20 cellular contexts compared by ENCODE assay signal in genomic region chr17:82092094-82092586, GRCh38. TPM values are rescaled to one million over a fixed set of nuclear protein-coding genes. Genes with fewer than 3 reads are reported as not detected.
DNase-seq lines count a peak whose midpoint lies in the region; ATAC-seq, FAIRE-seq and TF ChIP-seq lines count a peak whose summit lies in the region.
"Had no signal": no experiment of that assay in that cellular context is flagged by ENCODE, and none has a peak within 500 bp of the region (broad histone marks: within the 10 kb centered on the region; RNA-seq: fewer than 3 reads in every experiment).

No MANE protein-coding gene starts in this region.

- H3K27me3 ChIP-seq in right cardiac atrium (ENCODE audit: control insufficient read depth, insufficient read depth) = no peaks in the 10 kb centered on the region
- H3K27me3 ChIP-seq: BLaER1, SJSA1 had no signal

- DNase-seq in stimulated activated CD4-positive, alpha-beta T cell treated with anti-CD3 and anti-CD28 coated beads, Interleukin-15, amount 100 ng/mL, for 24 hours = peak; percentile 3
- DNase-seq in stimulated activated CD4-positive, alpha-beta T cell treated with anti-CD3 and anti-CD28 coated beads, Interleukin-12 subunit alpha, Interleukin-12 subunit beta, amount 100 ng/mL, for 4 hours = no peak
- DNase-seq in RWPE1 (ENCODE audit: low spot score) (no peak), right cardiac atrium (peak; percentile 19 to 48 (median 46)), NCI-H1092 treated with DMSO at 0.1 percent for 48 hours (lab: John Stamatoyannopoulos, UW) (no peak), H54 (ENCODE audit: insufficient read length, low spot score) (no peak)
- DNase-seq: ACHN, Caco-2, H9, NCI-H1105, NCI-H146, NCI-H2029, NCI-H2227 treated with DMSO at 0.1 percent for 48 hours, NCI-H510A, PC-9 had no signal

- no peak for FAIRE-seq in H54 (lab: Jason Lieb, UNC)
- FAIRE-seq: GM18507 had no signal

- H3K27ac ChIP-seq in RWPE1 (peak overlapping the region; percentile 96), right cardiac atrium (ENCODE audit: low read length) (no peak overlapping the region)
- H3K27ac ChIP-seq: BLaER1, KMS-11, PC-9, SJSA1 had no signal

- H3K4me3 ChIP-seq in right cardiac atrium (ENCODE audit: low read length) = no peak overlapping the region
- H3K4me3 ChIP-seq: BLaER1, PC-9, SJSA1 had no signal

- no peaks in the 10 kb centered on the region for H3K9me3 ChIP-seq in right cardiac atrium (ENCODE audit: control insufficient read depth, low read length)
- H3K9me3 ChIP-seq: BLaER1, Caco-2, SJSA1 had no signal

- CTCF ChIA-PET in RWPE1 (lab: Yijun Ruan, JAX) = interaction anchor here (0.9 kb wide), 1 partner anchor 62 kb away, joined by 3 read pairs; no protein-coding TSS in a partner anchor

- ATAC-seq in right cardiac atrium = no peak
- ATAC-seq in GM21526 (IDR thresholded peaks at IDR 0.05; ENCODE audit: low FRiP score, unreplicated experiment) = no peak

- TF ChIP-seq POLR2A in H54 (IDR thresholded peaks at IDR 0.05; ENCODE audit: low read depth, low read length) = no peak

- POLR2A ChIA-PET in RWPE1 (lab: Yijun Ruan, JAX; ENCODE audit: low non-redundant PET) = no interaction called here

- no peak for TF ChIP-seq CTCF in RWPE1 (conservative IDR thresholded peaks at IDR 0.05; ENCODE audit: low read depth)

- 92% methylated on average over 23 of the region's 23 CpGs for WGBS in right cardiac atrium

- intact Hi-C loops in right cardiac atrium (cut with DNase I) = no loop called here

- peaks cover 6% of the 10 kb centered on the region for H3K4me1 ChIP-seq in right cardiac atrium (ENCODE audit: control insufficient read depth, insufficient read depth, low read length)

RNA-seq across cellular contexts. Expression of gene FASN, which starts 5.9 kb away (rescaled TPM):
- total RNA-seq in right cardiac atrium = 10 to 100 TPM; 14.3 to 71.8 (median 23.4) TPM
- 86.3 TPM for polyA plus RNA-seq in right cardiac atrium

RNA-seq across cellular contexts. Expression of gene DUS1L, which starts 26.5 kb away (rescaled TPM):
- total RNA-seq in right cardiac atrium = 10 to 100 TPM; 51.3 to 63.1 (median 58.4) TPM
- polyA plus RNA-seq in right cardiac atrium = 82.1 TPM

RNA-seq across cellular contexts. Expression of gene GPS1, which starts 40.4 kb away (rescaled TPM):
- 10 to 100 TPM; 87.1 to 93.7 (median 90.6) TPM for total RNA-seq in right cardiac atrium
- polyA plus RNA-seq in right cardiac atrium = 75.1 TPM

RNA-seq across cellular contexts. Expression of gene RFNG, which starts 40.5 kb away (rescaled TPM):
- 10 to 100 TPM; 19.0 to 25.1 (median 20.2) TPM for total RNA-seq in right cardiac atrium
- polyA plus RNA-seq in right cardiac atrium = 25.4 TPM

RNA-seq across cellular contexts. Expression of gene DCXR, which starts 54.6 kb away (rescaled TPM):
- 100 to 1,000 TPM; 127 to 181 (median 168) TPM for total RNA-seq in right cardiac atrium
- 196 TPM for polyA plus RNA-seq in right cardiac atrium

Comparison
In these comparisons a context has a peak if more than half of its experiments do, and no peak if none do; other contexts are left out.
1. DNase-seq: peak in stimulated activated CD4-positive, alpha-beta T cell treated with anti-CD3 and anti-CD28 coated beads, Interleukin-15, amount 100 ng/mL, for 24 hours (single experiment) and right cardiac atrium (3 of 3); none in stimulated activated CD4-positive, alpha-beta T cell treated with anti-CD3 and anti-CD28 coated beads, Interleukin-12 subunit alpha, Interleukin-12 subunit beta, amount 100 ng/mL, for 4 hours (single experiment), RWPE1 (single experiment), NCI-H1092 treated with DMSO at 0.1 percent for 48 hours (single experiment) and H54 (single experiment).